Comparison of ENCODE assay signal across 8 cellular contexts in the genomic region with DNA sequence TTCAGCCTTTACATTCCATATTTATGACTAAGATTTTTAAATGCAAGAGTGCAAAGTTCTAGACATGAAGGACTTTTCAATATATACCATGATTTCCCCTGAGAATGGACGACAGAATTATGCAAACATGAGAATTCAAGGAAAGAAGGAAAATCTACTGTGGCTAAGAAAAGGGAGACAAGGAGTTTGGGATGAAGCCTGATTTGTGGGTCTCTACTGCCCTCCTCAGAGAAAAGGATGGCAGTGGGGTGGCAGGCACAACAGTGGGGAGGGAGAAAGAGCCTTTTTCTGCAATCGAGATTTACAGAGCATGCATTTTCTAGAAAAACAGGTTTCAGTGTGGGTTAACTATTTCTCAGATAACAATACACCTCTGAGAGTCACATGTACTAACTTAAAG.
DNase-seq lines count a peak whose midpoint lies in the region; ATAC-seq and TF ChIP-seq lines count a peak whose summit lies in the region.

No MANE protein-coding gene starts in this region.

- TF ChIP-seq CTCF in mucosa of descending colon (IDR thresholded peaks at IDR 0.05): peak; percentile 19

- H3K4me3 ChIP-seq in mucosa of descending colon: no peak overlapping the region

- H3K4me1 ChIP-seq in mucosa of descending colon (ENCODE audit: low read depth): no peaks in the 10 kb centered on the region

- intact Hi-C loops in mucosa of descending colon (cut with DNase I, micrococcal nuclease): no loop called here

- H3K9me3 ChIP-seq in mucosa of descending colon: no peaks in the 10 kb centered on the region

- DNase-seq in DMS53 treated with DMSO at 0.1 percent for 48 hours (lab: John Stamatoyannopoulos, UW; ENCODE audit: unreplicated experiment) (peak; percentile 20), NCI-H2171 (lab: John Stamatoyannopoulos, UW) (peak; percentile 40), cerebellum (ENCODE audit: low spot score) (peak; percentile 31), mucosa of descending colon (peak in 1 of 3 donors; percentile 33), DMS153 treated with DMSO at 0.1 percent for 48 hours (lab: John Stamatoyannopoulos, UW; ENCODE audit: unreplicated experiment) (no peak)
- DNase-seq in activated CD4-positive, alpha-beta T cell treated with anti-CD3 and anti-CD28 coated beads for 4 hours: no peak

- no peak for TF ChIP-seq POLR2A in GM18505 (IDR thresholded peaks at IDR 0.05; ENCODE audit: borderline replicate concordance, extremely low read depth, insufficient read depth, insufficient read length)

- ATAC-seq in mucosa of descending colon (peak; percentile 49), GM18505 (IDR thresholded peaks at IDR 0.05; ENCODE audit: unreplicated experiment) (no peak), HG03108 (IDR thresholded peaks at IDR 0.05; ENCODE audit: unreplicated experiment) (no peak)

- H3K36me3 ChIP-seq in mucosa of descending colon (ENCODE audit: low read depth): no peaks in the 10 kb centered on the region

Comparison
In these comparisons a context has a peak if more than half of its experiments do, and no peak if none do; other contexts are left out.
1. DNase-seq: peak in DMS53 treated with DMSO at 0.1 percent for 48 hours (single experiment), NCI-H2171 (single experiment) and cerebellum (single experiment); none in activated CD4-positive, alpha-beta T cell treated with anti-CD3 and anti-CD28 coated beads for 4 hours (0 of 2) and DMS153 treated with DMSO at 0.1 percent for 48 hours (single experiment).